In the genomic region with DNA sequence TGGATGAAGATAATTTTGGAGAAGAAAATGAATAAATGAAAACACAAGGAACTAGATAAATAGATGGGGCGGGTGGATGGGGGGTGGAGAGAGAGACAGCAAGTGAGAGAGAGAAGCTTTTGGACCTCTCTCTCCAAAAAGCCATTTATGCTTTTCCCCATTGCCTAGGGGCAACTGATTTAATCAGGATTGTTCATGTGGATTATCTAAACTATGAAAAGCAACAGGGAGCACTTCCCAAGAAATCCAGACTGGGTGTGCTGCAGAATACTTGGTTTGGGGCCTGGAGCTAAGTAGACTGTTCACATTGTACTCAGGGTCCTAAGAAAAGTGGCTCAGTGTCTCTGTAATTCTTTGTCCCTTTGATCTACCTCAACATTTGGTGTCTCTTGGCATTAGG, we compare ENCODE assay signal across 18 cellular contexts.
DNase-seq lines count a peak whose midpoint lies in the region; ATAC-seq and TF ChIP-seq lines count a peak whose summit lies in the region.
"Had no signal": no experiment of that assay in that cellular context is flagged by ENCODE, and none has a peak within 500 bp of the region (broad histone marks: within the 10 kb centered on the region; RNA-seq: fewer than 3 reads in every experiment).

No MANE protein-coding gene starts in this region.

- H3K9me3 ChIP-seq in GM23248 (ENCODE audit: low read depth) = no peaks in the 10 kb centered on the region
- no peaks in the 10 kb centered on the region for H3K9me3 ChIP-seq in SJCRH30 (replicated peaks)
- no peaks in the 10 kb centered on the region for H3K9me3 ChIP-seq in stomach
- H3K9me3 ChIP-seq: prostate gland had no signal

- H3K4me1 ChIP-seq in GM23248 (ENCODE audit: insufficient read depth) (peaks cover 20% of the 10 kb centered on the region), SJCRH30 (peaks cover 18% of the 10 kb centered on the region), stomach (peaks cover 9 to 23% (median 19%) of the 10 kb centered on the region in 4 donors)
- H3K4me1 ChIP-seq: prostate gland, spleen had no signal

- H3K4me3 ChIP-seq in GM23248 (no peak overlapping the region), SJCRH30 (no peak overlapping the region), stomach (no peak overlapping the region)
- H3K4me3 ChIP-seq: prostate gland, spleen had no signal

- no peak for ATAC-seq in GM21528 (IDR thresholded peaks at IDR 0.05; ENCODE audit: low FRiP score, unreplicated experiment)
- ATAC-seq: naive thymus-derived CD4-positive, alpha-beta T cell had no signal

- no peak overlapping the region for H3K9ac ChIP-seq in GM23248

- H3K27me3 ChIP-seq in GM23248 (replicated peaks; ENCODE audit: insufficient read depth) (no peaks in the 10 kb centered on the region), SJCRH30 (no peaks in the 10 kb centered on the region), stomach (no peaks in the 10 kb centered on the region)
- H3K27me3 ChIP-seq: spleen had no signal

- H3K9me2 ChIP-seq in GM23248 (ENCODE audit: insufficient read depth) = no peaks in the 10 kb centered on the region

- H3K27ac ChIP-seq in GM23248 = no peak overlapping the region
- H3K27ac ChIP-seq in SJCRH30 = peak overlapping the region; percentile 35
- peak overlapping the region in 4 of 5 donors; percentile 14 to 81 (median 64) for H3K27ac ChIP-seq in stomach

- TF ChIP-seq POLR2A in stomach (IDR thresholded peaks at IDR 0.05) = no peak

- H3K79me2 ChIP-seq in GM23248 (ENCODE audit: insufficient read depth) = no peaks in the 10 kb centered on the region

- H3K36me3 ChIP-seq in GM23248 (ENCODE audit: low read depth) (no peaks in the 10 kb centered on the region), SJCRH30 (no peaks in the 10 kb centered on the region), stomach (no peaks in the 10 kb centered on the region)
- H3K36me3 ChIP-seq: prostate gland had no signal

- no peak for TF ChIP-seq CTCF in stomach (IDR thresholded peaks at IDR 0.05)

- in situ Hi-C loops in GM23248 (cut with MboI) = no loop called here

- H3F3A ChIP-seq in GM23248 (ENCODE audit: insufficient read depth) = peaks cover 6% of the 10 kb centered on the region; the same call in 1 of the 2 replicates

- no peak for TF ChIP-seq EP300 in stomach (IDR thresholded peaks at IDR 0.05)

- DNase-seq in GM23248 (no peak), SJCRH30 (peak; percentile 10 to 56), islet precursor cell (peak; percentile 64), stomach (no peak), GDM1 (lab: John Stamatoyannopoulos, UW) (no peak)
- no peak for DNase-seq in effector CD8-positive, alpha-beta T cell (lab: John Stamatoyannopoulos, UW)
- DNase-seq: activated CD4-positive, alpha-beta memory T cell treated with anti-CD3 and anti-CD28 coated beads for 36 hours; activated naive CD4-positive, alpha-beta T cell; activated T-cell treated with anti-CD3 and anti-CD28 coated beads, Interleukin-2, amount 50 U/mL, for 1 hour; naive thymus-derived CD4-positive, alpha-beta T cell; NCI-H1417; NCI-H526 treated with DMSO at 0.1 percent for 48 hours; SHP77 treated with DMSO at 0.1 percent for 48 hours; spleen; stimulated activated CD8-positive, alpha-beta memory T cell treated with anti-CD3 and anti-CD28 coated beads, Interleukin-4, amount 100 ng/mL, for 48 hours; T-helper 2 cell had no signal

- no peaks in the 10 kb centered on the region for H4K20me1 ChIP-seq in GM23248 (ENCODE audit: insufficient read depth)

- 100% methylated on average over 1 of the region's 1 CpG for whole genome bisulfite sequencing in GM23248 (ENCODE audit: low coverage in 1 of 2, low lambda C conversion rate in 2 of 2, missing lambda C conversion rate in 2 of 2), 2 experiments
- 77 to 94% (median 90%) methylated on average over 1 of the region's 1 CpG for WGBS in stomach, 5 donors

- intact Hi-C loops in stomach (cut with DNase I; ENCODE audit: low total_unique reads) = no loop called here

- H2AFZ ChIP-seq in GM23248 = peak overlapping the region; percentile 64

- peak overlapping the region; percentile 88 for H3K4me2 ChIP-seq in GM23248 (ENCODE audit: unreplicated experiment)

Comparison
In these comparisons a context has a peak if more than half of its experiments do, and no peak if none do; other contexts are left out.
1. DNase-seq: peak in SJCRH30 (2 of 2) and islet precursor cell (single experiment); none in GM23248 (single experiment), stomach (single experiment), effector CD8-positive, alpha-beta T cell (single experiment) and GDM1 (single experiment).